In the genomic region with DNA sequence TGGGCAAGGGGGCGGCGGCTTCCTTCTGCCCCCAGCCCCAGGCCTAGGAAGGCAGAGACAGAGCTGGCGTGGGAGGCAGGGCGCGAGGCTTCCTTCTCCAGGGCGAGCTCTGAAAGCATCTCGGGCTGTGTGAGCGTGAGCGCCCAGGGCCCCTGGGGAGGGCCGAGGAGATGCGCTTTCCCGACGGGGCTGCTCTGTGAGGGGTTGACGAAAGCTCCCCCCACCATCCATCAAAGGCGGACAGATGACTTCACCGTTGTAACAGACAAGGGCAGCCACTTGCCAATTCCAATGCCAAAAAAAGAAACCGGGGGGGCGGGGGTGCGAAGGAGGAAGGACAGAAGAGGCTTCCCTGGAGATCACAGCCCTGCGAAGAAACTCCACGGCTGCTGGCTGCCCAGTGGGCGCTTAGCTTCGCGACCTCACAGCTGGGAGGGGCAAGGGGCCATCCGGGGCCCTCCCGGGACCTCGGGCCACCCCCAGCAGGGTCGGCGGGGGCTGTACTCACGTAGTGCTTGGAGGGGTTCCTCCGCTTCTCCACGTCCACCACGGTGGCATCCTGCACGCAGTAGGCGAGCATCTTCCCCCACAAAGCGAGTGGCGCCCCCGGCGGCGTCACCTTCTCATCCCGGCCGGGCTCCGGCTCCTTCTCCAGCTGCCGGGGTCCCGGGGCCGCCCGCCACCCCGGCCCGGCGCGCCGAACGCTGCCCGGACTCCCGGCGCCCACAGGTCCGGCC, we compare ENCODE assay signal across 1 cellular context.
TF ChIP-seq lines count a peak whose summit lies in the region.

No MANE protein-coding gene starts in this region.

TF ChIP-seq in HepG2, 621 proteins besides CTCF, POLR2A, EP300 and RAD21 (continued from another document and continues in another):
- TF ChIP-seq MLX (CRISPR knock-in tag; IDR thresholded peaks at IDR 0.05) (no peak), JUNB (CRISPR knock-in tag; IDR thresholded peaks at IDR 0.05; ENCODE audit: borderline replicate concordance) (0 out of 2 replicates have a peak, but pooled peaks have one; percentile 19), ZKSCAN1 (IDR thresholded peaks at IDR 0.05; ENCODE audit: low read length) (peak; percentile 89), FOXP1 (IDR thresholded peaks at IDR 0.05) (no peak), FOXP1 (CRISPR knock-in tag; IDR thresholded peaks at IDR 0.05) (no peak), ZBTB1 (CRISPR knock-in tag; IDR thresholded peaks at IDR 0.05; ENCODE audit: borderline replicate concordance) (no peak), NRL (CRISPR knock-in tag; IDR thresholded peaks at IDR 0.05; ENCODE audit: borderline replicate concordance) (peak; percentile 71; the same call in 1 of the 2 replicates), ZBTB20 (CRISPR knock-in tag; IDR thresholded peaks at IDR 0.05; ENCODE audit: borderline replicate concordance, low read depth) (no peak), SOX13 (IDR thresholded peaks at IDR 0.05) (no peak), SOX13 (CRISPR knock-in tag; conservative IDR thresholded peaks at IDR 0.05 in 1 of 2, IDR thresholded peaks at IDR 0.05 in 1 of 2) (no peak), SMAD9 (CRISPR knock-in tag; IDR thresholded peaks at IDR 0.05) (no peak), ZNF335 (CRISPR knock-in tag; IDR thresholded peaks at IDR 0.05) (no peak), ZNF841 (CRISPR knock-in tag; IDR thresholded peaks at IDR 0.05; ENCODE audit: borderline replicate concordance) (no peak), ZSCAN20 (CRISPR knock-in tag; IDR thresholded peaks at IDR 0.05; ENCODE audit: borderline replicate concordance) (no peak), PCBP1 (IDR thresholded peaks at IDR 0.05; ENCODE audit: borderline replicate concordance, low read depth, low read length) (0 out of 2 replicates have a peak, but pooled peaks have one; percentile 4), ZFY (CRISPR knock-in tag; IDR thresholded peaks at IDR 0.05) (no peak), POLR2AphosphoS5 (IDR thresholded peaks at IDR 0.05; ENCODE audit: low read depth, low read length) (no peak), DZIP1 (CRISPR knock-in tag; IDR thresholded peaks at IDR 0.05) (peak; percentile 59; the same call in 1 of the 2 replicates), ZNF816 (CRISPR knock-in tag; IDR thresholded peaks at IDR 0.05; ENCODE audit: borderline replicate concordance) (no peak), ZNF589 (CRISPR knock-in tag; conservative IDR thresholded peaks at IDR 0.05) (peak; percentile 49; the same call in 1 of the 2 replicates), PRDM10 (CRISPR knock-in tag; IDR thresholded peaks at IDR 0.05; ENCODE audit: low read depth) (no peak), HNRNPLL (IDR thresholded peaks at IDR 0.05; ENCODE audit: low read depth, low read length, poor library complexity, severe bottlenecking) (no peak), KLF11 (CRISPR knock-in tag; IDR thresholded peaks at IDR 0.05) (no peak), ZGPAT (CRISPR knock-in tag; IDR thresholded peaks at IDR 0.05) (0 out of 2 replicates have a peak, but pooled peaks have one; percentile 5), ZNF724P (CRISPR knock-in tag; IDR thresholded peaks at IDR 0.05; ENCODE audit: borderline replicate concordance) (peak; percentile 30; the same call in 1 of the 2 replicates), TAF1 (CRISPR knock-in tag; IDR thresholded peaks at IDR 0.05) (peak; percentile 31; the same call in 1 of the 2 replicates), SRSF4 (IDR thresholded peaks at IDR 0.05; ENCODE audit: low read depth, low read length, poor library complexity, severe bottlenecking) (no peak), ZNF740 (CRISPR knock-in tag; IDR thresholded peaks at IDR 0.05) (no peak), ZNF558 (CRISPR knock-in tag; IDR thresholded peaks at IDR 0.05; ENCODE audit: borderline replicate concordance) (0 out of 2 replicates have a peak, but pooled peaks have one; percentile 7), ZNF17 (CRISPR knock-in tag; IDR thresholded peaks at IDR 0.05) (no peak), MLLT10 (CRISPR knock-in tag; IDR thresholded peaks at IDR 0.05) (no peak), CERS6 (CRISPR knock-in tag; IDR thresholded peaks at IDR 0.05) (no peak), ZNF883 (CRISPR knock-in tag; IDR thresholded peaks at IDR 0.05; ENCODE audit: not compliant biosample characterization) (peak; percentile 67), CBX5 (CRISPR knock-in tag; IDR thresholded peaks at IDR 0.05; ENCODE audit: borderline replicate concordance) (no peak), RBFOX2 (IDR thresholded peaks at IDR 0.05; ENCODE audit: low read depth, low read length) (peak; percentile 70), ZNF563 (CRISPR knock-in tag; IDR thresholded peaks at IDR 0.05) (peak; percentile 47; the same call in 1 of the 2 replicates), JUND (CRISPR knock-in tag; IDR thresholded peaks at IDR 0.05) (no peak)
- TF ChIP-seq, protein P1, sequence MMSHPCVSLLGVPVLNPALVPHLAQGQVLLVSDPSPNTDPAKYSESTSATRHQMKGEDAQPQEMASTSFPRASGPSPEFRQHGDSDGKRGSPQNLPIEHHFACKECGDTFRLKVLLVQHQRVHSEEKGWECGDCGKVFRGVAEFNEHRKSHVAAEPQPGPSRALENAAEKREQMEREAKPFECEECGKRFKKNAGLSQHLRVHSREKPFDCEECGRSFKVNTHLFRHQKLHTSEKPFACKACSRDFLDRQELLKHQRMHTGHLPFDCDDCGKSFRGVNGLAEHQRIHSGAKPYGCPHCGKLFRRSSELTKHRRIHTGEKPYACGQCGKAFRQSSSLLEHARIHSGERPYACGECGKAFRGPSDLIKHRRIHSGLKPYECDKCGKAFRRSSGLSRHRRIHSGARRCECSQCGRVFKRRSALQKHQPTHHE (CRISPR knock-in tag; IDR thresholded peaks at IDR 0.05; ENCODE audit: borderline replicate concordance) = no peak
- TF ChIP-seq, protein P2, sequence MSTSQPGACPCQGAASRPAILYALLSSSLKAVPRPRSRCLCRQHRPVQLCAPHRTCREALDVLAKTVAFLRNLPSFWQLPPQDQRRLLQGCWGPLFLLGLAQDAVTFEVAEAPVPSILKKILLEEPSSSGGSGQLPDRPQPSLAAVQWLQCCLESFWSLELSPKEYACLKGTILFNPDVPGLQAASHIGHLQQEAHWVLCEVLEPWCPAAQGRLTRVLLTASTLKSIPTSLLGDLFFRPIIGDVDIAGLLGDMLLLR (CRISPR knock-in tag; IDR thresholded peaks at IDR 0.05) = 0 out of 2 replicates have a peak, but pooled peaks have one; percentile 1
- TF ChIP-seq, protein P3, sequence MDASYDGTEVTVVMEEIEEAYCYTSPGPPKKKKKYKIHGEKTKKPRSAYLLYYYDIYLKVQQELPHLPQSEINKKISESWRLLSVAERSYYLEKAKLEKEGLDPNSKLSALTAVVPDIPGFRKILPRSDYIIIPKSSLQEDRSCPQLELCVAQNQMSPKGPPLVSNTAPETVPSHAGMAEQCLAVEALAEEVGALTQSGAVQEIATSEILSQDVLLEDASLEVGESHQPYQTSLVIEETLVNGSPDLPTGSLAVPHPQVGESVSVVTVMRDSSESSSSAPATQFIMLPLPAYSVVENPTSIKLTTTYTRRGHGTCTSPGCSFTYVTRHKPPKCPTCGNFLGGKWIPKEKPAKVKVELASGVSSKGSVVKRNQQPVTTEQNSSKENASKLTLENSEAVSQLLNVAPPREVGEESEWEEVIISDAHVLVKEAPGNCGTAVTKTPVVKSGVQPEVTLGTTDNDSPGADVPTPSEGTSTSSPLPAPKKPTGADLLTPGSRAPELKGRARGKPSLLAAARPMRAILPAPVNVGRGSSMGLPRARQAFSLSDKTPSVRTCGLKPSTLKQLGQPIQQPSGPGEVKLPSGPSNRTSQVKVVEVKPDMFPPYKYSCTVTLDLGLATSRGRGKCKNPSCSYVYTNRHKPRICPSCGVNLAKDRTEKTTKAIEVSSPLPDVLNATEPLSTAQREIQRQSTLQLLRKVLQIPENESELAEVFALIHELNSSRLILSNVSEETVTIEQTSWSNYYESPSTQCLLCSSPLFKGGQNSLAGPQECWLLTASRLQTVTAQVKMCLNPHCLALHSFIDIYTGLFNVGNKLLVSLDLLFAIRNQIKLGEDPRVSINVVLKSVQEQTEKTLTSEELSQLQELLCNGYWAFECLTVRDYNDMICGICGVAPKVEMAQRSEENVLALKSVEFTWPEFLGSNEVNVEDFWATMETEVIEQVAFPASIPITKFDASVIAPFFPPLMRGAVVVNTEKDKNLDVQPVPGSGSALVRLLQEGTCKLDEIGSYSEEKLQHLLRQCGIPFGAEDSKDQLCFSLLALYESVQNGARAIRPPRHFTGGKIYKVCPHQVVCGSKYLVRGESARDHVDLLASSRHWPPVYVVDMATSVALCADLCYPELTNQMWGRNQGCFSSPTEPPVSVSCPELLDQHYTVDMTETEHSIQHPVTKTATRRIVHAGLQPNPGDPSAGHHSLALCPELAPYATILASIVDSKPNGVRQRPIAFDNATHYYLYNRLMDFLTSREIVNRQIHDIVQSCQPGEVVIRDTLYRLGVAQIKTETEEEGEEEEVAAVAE (CRISPR knock-in tag; IDR thresholded peaks at IDR 0.05; ENCODE audit: borderline replicate concordance) = no peak
- TF ChIP-seq, protein P4, sequence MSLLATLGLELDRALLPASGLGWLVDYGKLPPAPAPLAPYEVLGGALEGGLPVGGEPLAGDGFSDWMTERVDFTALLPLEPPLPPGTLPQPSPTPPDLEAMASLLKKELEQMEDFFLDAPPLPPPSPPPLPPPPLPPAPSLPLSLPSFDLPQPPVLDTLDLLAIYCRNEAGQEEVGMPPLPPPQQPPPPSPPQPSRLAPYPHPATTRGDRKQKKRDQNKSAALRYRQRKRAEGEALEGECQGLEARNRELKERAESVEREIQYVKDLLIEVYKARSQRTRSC (CRISPR knock-in tag; IDR thresholded peaks at IDR 0.05; ENCODE audit: low read depth) = no peak
